Comparison of ENCODE assay signal across 1 cellular context in the genomic region with DNA sequence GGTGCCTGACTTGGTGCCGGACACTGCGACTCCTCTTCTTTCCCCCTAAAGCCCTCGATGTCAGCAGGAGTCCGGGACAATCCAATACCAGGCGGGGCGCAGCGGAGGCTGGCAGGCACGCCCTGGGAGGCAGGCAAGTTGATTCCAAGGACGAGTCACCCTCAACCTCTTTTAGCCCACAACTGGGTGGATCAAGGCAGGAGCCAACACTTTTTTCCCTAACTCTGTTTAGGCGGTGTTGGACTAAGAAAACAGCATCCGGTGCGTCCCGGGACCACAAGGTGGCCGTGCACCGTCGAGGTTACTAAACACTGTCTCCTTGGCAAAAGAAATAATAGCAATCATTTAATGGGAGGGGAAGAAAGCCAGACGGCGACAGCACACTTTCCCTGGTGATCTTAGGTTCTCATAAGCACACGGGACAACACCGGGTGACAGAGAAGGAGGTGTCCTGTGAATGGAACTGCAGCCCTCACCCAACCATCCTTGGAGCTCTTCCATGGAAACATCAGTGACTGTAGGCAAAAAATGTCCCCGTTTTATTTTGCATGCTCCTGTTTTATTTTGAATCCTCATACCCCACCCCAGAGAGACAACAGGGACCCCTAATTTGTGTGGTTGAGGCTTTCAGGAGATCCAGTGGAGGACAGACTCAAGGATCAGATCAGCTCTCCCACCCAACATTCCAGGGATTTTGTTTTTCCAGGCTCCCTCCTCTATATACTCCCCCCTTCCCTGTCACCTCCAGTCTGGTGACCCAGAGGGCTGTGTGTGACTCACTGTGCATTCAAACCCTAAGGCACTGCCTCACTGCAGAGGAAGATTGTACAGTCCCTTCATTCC.
A peak's percentile ranks its signal among the peaks of the same experiment; 100 is the strongest.
TF ChIP-seq lines count a peak whose summit lies in the region.

No MANE protein-coding gene starts in this region.

TF ChIP-seq in HEK293, 187 proteins besides CTCF, POLR2A, EP300 and RAD21 (continued from another document and continues in another):
- no peak for TF ChIP-seq ZXDB (tag by site-specific recombination; IDR thresholded peaks at IDR 0.05)
- peak; percentile 91 for TF ChIP-seq GLIS1 (tag by site-specific recombination; IDR thresholded peaks at IDR 0.05)
- TF ChIP-seq, protein P1, sequence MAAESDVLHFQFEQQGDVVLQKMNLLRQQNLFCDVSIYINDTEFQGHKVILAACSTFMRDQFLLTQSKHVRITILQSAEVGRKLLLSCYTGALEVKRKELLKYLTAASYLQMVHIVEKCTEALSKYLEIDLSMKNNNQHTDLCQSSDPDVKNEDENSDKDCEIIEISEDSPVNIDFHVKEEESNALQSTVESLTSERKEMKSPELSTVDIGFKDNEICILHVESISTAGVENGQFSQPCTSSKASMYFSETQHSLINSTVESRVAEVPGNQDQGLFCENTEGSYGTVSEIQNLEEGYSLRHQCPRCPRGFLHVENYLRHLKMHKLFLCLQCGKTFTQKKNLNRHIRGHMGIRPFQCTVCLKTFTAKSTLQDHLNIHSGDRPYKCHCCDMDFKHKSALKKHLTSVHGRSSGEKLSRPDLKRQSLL (tag by site-specific recombination; IDR thresholded peaks at IDR 0.05) = no peak
- no peak for TF ChIP-seq ZNF292 (tag by site-specific recombination; IDR thresholded peaks at IDR 0.05; ENCODE audit: borderline replicate concordance, low read depth)
- TF ChIP-seq, protein P2, sequence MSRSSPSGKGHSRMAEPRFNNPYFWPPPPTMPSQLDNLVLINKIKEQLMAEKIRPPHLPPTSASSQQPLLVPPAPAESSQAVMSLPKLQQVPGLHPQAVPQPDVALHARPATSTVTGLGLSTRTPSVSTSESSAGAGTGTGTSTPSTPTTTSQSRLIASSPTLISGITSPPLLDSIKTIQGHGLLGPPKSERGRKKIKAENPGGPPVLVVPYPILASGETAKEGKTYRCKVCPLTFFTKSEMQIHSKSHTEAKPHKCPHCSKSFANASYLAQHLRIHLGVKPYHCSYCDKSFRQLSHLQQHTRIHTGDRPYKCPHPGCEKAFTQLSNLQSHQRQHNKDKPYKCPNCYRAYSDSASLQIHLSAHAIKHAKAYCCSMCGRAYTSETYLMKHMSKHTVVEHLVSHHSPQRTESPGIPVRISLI (tag by site-specific recombination; IDR thresholded peaks at IDR 0.05) = no peak
- no peak for TF ChIP-seq HOXA7 (CRISPR knock-in tag; IDR thresholded peaks at IDR 0.05; ENCODE audit: borderline replicate concordance)
- TF ChIP-seq ZNF785 (tag by site-specific recombination; IDR thresholded peaks at IDR 0.05) = no peak
- TF ChIP-seq ZNF830 (tag by site-specific recombination; IDR thresholded peaks at IDR 0.05; ENCODE audit: low read depth) = no peak
- TF ChIP-seq, protein P3, sequence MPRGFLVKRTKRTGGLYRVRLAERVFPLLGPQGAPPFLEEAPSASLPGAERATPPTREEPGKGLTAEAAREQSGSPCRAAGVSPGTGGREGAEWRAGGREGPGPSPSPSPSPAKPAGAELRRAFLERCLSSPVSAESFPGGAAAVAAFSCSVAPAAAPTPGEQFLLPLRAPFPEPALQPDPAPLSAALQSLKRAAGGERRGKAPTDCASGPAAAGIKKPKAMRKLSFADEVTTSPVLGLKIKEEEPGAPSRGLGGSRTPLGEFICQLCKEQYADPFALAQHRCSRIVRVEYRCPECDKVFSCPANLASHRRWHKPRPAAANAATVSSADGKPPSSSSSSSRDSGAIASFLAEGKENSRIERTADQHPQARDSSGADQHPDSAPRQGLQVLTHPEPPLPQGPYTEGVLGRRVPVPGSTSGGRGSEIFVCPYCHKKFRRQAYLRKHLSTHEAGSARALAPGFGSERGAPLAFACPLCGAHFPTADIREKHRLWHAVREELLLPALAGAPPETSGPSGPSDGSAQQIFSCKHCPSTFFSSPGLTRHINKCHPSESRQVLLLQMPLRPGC (tag by site-specific recombination; IDR thresholded peaks at IDR 0.05) = no peak
- no peak for TF ChIP-seq ZNF202 (tag by site-specific recombination; IDR thresholded peaks at IDR 0.05; ENCODE audit: borderline replicate concordance)
- no peak for TF ChIP-seq ZNF214 (tag by site-specific recombination; IDR thresholded peaks at IDR 0.05; ENCODE audit: borderline replicate concordance)
- TF ChIP-seq ZNF548 (tag by site-specific recombination; IDR thresholded peaks at IDR 0.05) = no peak
- TF ChIP-seq YY1 (tag by site-specific recombination; IDR thresholded peaks at IDR 0.05) = no peak
- TF ChIP-seq SCRT1 (tag by site-specific recombination; IDR thresholded peaks at IDR 0.05; ENCODE audit: borderline replicate concordance) = no peak
- TF ChIP-seq ZNF16 (tag by site-specific recombination; IDR thresholded peaks at IDR 0.05; ENCODE audit: low read depth) = no peak
- TF ChIP-seq ZNF157 (tag by site-specific recombination; IDR thresholded peaks at IDR 0.05) = no peak
- no peak for TF ChIP-seq SETDB1 (IDR thresholded peaks at IDR 0.05; ENCODE audit: insufficient read length, low read length)
- TF ChIP-seq ZNF184 (tag by site-specific recombination; IDR thresholded peaks at IDR 0.05) = no peak
- no peak for TF ChIP-seq ZNF391 (tag by site-specific recombination; IDR thresholded peaks at IDR 0.05; ENCODE audit: borderline replicate concordance, low read depth)
- TF ChIP-seq, protein P4, sequence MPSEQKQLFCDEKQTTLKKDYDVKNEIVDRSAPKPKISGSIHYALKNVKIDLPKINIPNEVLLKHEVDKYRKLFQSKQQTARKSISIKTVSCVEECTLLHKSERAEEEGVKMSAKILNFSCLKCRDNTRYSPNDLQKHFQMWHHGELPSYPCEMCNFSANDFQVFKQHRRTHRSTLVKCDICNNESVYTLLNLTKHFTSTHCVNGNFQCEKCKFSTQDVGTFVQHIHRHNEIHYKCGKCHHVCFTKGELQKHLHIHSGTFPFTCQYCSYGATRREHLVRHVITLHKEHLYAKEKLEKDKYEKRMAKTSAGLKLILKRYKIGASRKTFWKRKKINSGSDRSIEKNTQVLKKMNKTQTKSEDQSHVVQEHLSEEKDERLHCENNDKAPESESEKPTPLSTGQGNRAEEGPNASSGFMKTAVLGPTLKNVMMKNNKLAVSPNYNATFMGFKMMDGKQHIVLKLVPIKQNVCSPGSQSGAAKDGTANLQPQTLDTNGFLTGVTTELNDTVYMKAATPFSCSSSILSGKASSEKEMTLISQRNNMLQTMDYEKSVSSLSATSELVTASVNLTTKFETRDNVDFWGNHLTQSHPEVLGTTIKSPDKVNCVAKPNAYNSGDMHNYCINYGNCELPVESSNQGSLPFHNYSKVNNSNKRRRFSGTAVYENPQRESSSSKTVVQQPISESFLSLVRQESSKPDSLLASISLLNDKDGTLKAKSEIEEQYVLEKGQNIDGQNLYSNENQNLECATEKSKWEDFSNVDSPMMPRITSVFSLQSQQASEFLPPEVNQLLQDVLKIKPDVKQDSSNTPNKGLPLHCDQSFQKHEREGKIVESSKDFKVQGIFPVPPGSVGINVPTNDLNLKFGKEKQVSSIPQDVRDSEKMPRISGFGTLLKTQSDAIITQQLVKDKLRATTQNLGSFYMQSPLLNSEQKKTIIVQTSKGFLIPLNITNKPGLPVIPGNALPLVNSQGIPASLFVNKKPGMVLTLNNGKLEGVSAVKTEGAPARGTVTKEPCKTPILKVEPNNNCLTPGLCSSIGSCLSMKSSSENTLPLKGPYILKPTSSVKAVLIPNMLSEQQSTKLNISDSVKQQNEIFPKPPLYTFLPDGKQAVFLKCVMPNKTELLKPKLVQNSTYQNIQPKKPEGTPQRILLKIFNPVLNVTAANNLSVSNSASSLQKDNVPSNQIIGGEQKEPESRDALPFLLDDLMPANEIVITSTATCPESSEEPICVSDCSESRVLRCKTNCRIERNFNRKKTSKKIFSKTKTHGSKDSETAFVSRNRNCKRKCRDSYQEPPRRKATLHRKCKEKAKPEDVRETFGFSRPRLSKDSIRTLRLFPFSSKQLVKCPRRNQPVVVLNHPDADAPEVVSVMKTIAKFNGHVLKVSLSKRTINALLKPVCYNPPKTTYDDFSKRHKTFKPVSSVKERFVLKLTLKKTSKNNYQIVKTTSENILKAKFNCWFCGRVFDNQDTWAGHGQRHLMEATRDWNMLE (tag by site-specific recombination; conservative IDR thresholded peaks at IDR 0.05; ENCODE audit: low read depth) = no peak
- no peak for TF ChIP-seq ZNF747 (tag by site-specific recombination; IDR thresholded peaks at IDR 0.05)
- TF ChIP-seq ZNF670 (tag by site-specific recombination; IDR thresholded peaks at IDR 0.05; ENCODE audit: low read depth) = no peak
- no peak for TF ChIP-seq ZNF837 (tag by site-specific recombination; IDR thresholded peaks at IDR 0.05)
- no peak for TF ChIP-seq ZNF311 (tag by site-specific recombination; IDR thresholded peaks at IDR 0.05; ENCODE audit: borderline replicate concordance)
- no peak for TF ChIP-seq ZNF324 (tag by site-specific recombination; IDR thresholded peaks at IDR 0.05)
- no peak for TF ChIP-seq ZNF266 (tag by site-specific recombination; IDR thresholded peaks at IDR 0.05; ENCODE audit: low read depth)
- TF ChIP-seq ZNF654 (tag by site-specific recombination; IDR thresholded peaks at IDR 0.05; ENCODE audit: low read depth) = no peak
- TF ChIP-seq ZBTB20 (tag by site-specific recombination; IDR thresholded peaks at IDR 0.05) = 0 out of 2 replicates have a peak, but pooled peaks have one; percentile 14
- no peak for TF ChIP-seq ZNF623 (tag by site-specific recombination; IDR thresholded peaks at IDR 0.05)
- TF ChIP-seq PRDM1 (tag by site-specific recombination; IDR thresholded peaks at IDR 0.05) = no peak
- no peak for TF ChIP-seq KLF7 (tag by site-specific recombination; IDR thresholded peaks at IDR 0.05; ENCODE audit: borderline replicate concordance)
- no peak for TF ChIP-seq TCF7L2 (IDR thresholded peaks at IDR 0.05; ENCODE audit: borderline replicate concordance, low read depth, low read length)
- TF ChIP-seq, protein P5, sequence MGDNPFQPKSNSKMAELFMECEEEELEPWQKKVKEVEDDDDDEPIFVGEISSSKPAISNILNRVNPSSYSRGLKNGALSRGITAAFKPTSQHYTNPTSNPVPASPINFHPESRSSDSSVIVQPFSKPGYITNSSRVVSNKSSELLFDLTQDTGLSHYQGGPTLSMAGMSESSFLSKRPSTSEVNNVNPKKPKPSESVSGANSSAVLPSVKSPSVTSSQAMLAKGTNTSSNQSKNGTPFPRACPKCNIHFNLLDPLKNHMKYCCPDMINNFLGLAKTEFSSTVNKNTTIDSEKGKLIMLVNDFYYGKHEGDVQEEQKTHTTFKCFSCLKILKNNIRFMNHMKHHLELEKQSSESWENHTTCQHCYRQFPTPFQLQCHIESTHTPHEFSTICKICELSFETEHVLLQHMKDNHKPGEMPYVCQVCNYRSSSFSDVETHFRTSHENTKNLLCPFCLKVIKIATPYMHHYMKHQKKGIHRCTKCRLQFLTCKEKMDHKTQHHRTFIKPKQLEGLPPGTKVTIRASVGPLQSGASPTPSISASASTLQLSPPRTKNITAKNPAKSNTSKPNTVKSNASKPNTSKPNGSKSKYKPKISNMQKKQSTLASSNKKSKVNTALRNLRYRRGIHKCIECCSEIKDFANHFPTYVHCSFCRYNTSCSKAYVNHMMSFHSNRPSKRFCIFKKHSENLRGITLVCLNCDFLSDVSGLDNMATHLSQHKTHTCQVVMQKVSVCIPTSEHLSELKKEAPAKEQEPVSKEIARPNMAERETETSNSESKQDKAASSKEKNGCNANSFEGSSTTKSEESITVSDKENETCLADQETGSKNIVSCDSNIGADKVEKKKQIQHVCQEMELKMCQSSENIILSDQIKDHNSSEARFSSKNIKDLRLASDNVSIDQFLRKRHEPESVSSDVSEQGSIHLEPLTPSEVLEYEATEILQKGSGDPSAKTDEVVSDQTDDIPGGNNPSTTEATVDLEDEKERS (tag by site-specific recombination; IDR thresholded peaks at IDR 0.05) = no peak
- TF ChIP-seq ZNF404 (tag by site-specific recombination; IDR thresholded peaks at IDR 0.05) = no peak
- no peak for TF ChIP-seq HOXD13 (CRISPR knock-in tag; IDR thresholded peaks at IDR 0.05; ENCODE audit: borderline replicate concordance)
- TF ChIP-seq ZSCAN30 (tag by site-specific recombination; IDR thresholded peaks at IDR 0.05) = no peak
- no peak for TF ChIP-seq ZFP3 (tag by site-specific recombination; IDR thresholded peaks at IDR 0.05; ENCODE audit: low read depth)
- TF ChIP-seq, protein P6, sequence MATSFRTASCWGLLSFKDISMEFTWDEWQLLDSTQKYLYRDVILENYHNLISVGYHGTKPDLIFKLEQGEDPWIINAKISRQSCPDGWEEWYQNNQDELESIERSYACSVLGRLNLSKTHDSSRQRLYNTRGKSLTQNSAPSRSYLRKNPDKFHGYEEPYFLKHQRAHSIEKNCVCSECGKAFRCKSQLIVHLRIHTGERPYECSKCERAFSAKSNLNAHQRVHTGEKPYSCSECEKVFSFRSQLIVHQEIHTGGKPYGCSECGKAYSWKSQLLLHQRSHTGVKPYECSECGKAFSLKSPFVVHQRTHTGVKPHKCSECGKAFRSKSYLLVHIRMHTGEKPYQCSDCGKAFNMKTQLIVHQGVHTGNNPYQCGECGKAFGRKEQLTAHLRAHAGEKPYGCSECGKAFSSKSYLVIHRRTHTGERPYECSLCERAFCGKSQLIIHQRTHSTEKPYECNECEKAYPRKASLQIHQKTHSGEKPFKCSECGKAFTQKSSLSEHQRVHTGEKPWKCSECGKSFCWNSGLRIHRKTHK (tag by site-specific recombination; IDR thresholded peaks at IDR 0.05) = no peak
- TF ChIP-seq SP3 (tag by site-specific recombination; IDR thresholded peaks at IDR 0.05) = peak; percentile 16; the same call in 1 of the 2 replicates
- peak; percentile 60; the same call in 1 of the 2 replicates for TF ChIP-seq KLF17 (tag by site-specific recombination; IDR thresholded peaks at IDR 0.05)
- no peak for TF ChIP-seq FEZF1 (tag by site-specific recombination; IDR thresholded peaks at IDR 0.05)
- TF ChIP-seq ZNF791 (tag by site-specific recombination; IDR thresholded peaks at IDR 0.05) = no peak
- no peak for TF ChIP-seq ZNF596 (tag by site-specific recombination; IDR thresholded peaks at IDR 0.05)
- no peak for TF ChIP-seq ZNF658 (tag by site-specific recombination; IDR thresholded peaks at IDR 0.05)
- TF ChIP-seq ZNF610 (tag by site-specific recombination; IDR thresholded peaks at IDR 0.05; ENCODE audit: borderline replicate concordance) = no peak
- TF ChIP-seq REPIN1 (tag by site-specific recombination; IDR thresholded peaks at IDR 0.05; ENCODE audit: low read depth) = no peak
- no peak for TF ChIP-seq ZNF175 (tag by site-specific recombination; IDR thresholded peaks at IDR 0.05)
- no peak for TF ChIP-seq MEIS1 (CRISPR knock-in tag; IDR thresholded peaks at IDR 0.05; ENCODE audit: borderline replicate concordance)
- TF ChIP-seq ZBTB17 (tag by site-specific recombination; IDR thresholded peaks at IDR 0.05) = peak; percentile 52; the same call in 1 of the 2 replicates
- TF ChIP-seq ZNF423 (tag by site-specific recombination; IDR thresholded peaks at IDR 0.05) = no peak
